In the genomic region with DNA sequence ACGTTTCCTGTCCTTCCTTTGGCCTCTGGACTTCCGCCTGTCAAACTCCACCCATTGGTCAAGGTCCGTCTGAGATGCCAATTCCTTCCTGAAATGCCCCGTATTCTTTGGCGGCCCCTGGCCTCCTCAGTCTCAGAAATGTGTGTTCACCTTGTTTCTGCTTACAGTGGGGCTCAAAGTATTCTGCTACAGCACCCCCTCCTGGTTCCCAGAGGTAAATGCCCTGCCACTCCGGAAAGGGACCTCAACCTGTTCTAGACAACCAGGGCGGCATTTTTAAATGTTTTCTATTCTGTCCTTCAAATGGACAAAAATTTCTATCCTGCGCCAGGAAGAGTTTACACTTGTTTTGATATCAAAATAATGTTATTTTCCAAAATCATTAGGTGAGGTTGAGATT, we compare ENCODE assay signal across 12 cellular contexts.
DNase-seq lines count a peak whose midpoint lies in the region; ATAC-seq, FAIRE-seq and TF ChIP-seq lines count a peak whose summit lies in the region.
"Had no signal": no experiment of that assay in that cellular context is flagged by ENCODE, and none has a peak within 500 bp of the region (broad histone marks: within the 10 kb centered on the region; RNA-seq: fewer than 3 reads in every experiment).

No MANE protein-coding gene starts in this region.

- H3K4me3 ChIP-seq in OCI-LY1 (ENCODE audit: low read depth, low read length, poor library complexity, severe bottlenecking) = no peak overlapping the region
- H3K4me3 ChIP-seq: SJCRH30 had no signal

- H4K20me1 ChIP-seq in OCI-LY1 (ENCODE audit: insufficient read depth, low read length) = no peaks in the 10 kb centered on the region

- no peaks in the 10 kb centered on the region for H3K4me1 ChIP-seq in OCI-LY1 (ENCODE audit: insufficient read depth, low read length, severe bottlenecking)

- no peaks in the 10 kb centered on the region for H3K9me2 ChIP-seq in OCI-LY1 (ENCODE audit: low read depth, low read length)

- H3K27me3 ChIP-seq in OCI-LY1 (ENCODE audit: insufficient read depth, low read length) = no peaks in the 10 kb centered on the region; the same call in 1 of the 2 replicates

- no peaks in the 10 kb centered on the region for H3K9me3 ChIP-seq in OCI-LY1 (ENCODE audit: low read length)
- H3K9me3 ChIP-seq: SJCRH30 had no signal

- DNase-seq in D721Med (ENCODE audit: insufficient read length, low spot score) (no peak), kidney tubule cell (ENCODE audit: low spot score) (peak; percentile 19), caudate nucleus (lab: John Stamatoyannopoulos, UW) (no peak)
- DNase-seq: activated CD8-positive, alpha-beta memory T cell treated with anti-CD3 and anti-CD28 coated beads, Interleukin-2, amount 10 ng/mL, durations not matched to agents 7 days and 5 days; GDM1; MM.1S had no signal

- H3F3A ChIP-seq in OCI-LY1 (ENCODE audit: insufficient read depth, low read length) = no peaks in the 10 kb centered on the region

- TF ChIP-seq CTCF in D721Med (IDR thresholded peaks at IDR 0.05; ENCODE audit: insufficient read depth, missing control alignments) (peak; percentile 37), OCI-LY1 (IDR thresholded peaks at IDR 0.05; ENCODE audit: low read length) (peak; percentile 71)

- no peak overlapping the region for H2AFZ ChIP-seq in OCI-LY1 (ENCODE audit: low read length)

- no peak for FAIRE-seq in D721Med (lab: Jason Lieb, UNC)
- FAIRE-seq: endometrium had no signal

- H3K9ac ChIP-seq in OCI-LY1 (ENCODE audit: low read length) = no peak overlapping the region

- H3K79me2 ChIP-seq in OCI-LY1 (ENCODE audit: insufficient read depth, low read length) = no peaks in the 10 kb centered on the region

- H3K36me3 ChIP-seq in OCI-LY1 (ENCODE audit: insufficient read depth, low read length) = no peaks in the 10 kb centered on the region
- H3K36me3 ChIP-seq: SJCRH30 had no signal

- no peak overlapping the region for H3K4me2 ChIP-seq in OCI-LY1 (ENCODE audit: low read length)

- ATAC-seq in GM18867 (IDR thresholded peaks at IDR 0.05; ENCODE audit: unreplicated experiment) = peak; percentile 55
- no peak for ATAC-seq in HG02642 (IDR thresholded peaks at IDR 0.05; ENCODE audit: poor library complexity, unreplicated experiment)
- ATAC-seq in HG03196 (IDR thresholded peaks at IDR 0.05; ENCODE audit: unreplicated experiment) = no peak
- ATAC-seq: activated CD8-positive, alpha-beta memory T cell treated with anti-CD3 and anti-CD28 coated beads, Interleukin-2, amount 10 ng/mL, durations not matched to agents 7 days and 5 days had no signal

- H3K27ac ChIP-seq in OCI-LY1 (ENCODE audit: low read depth, low read length, poor library complexity, severe bottlenecking) (no peak overlapping the region), caudate nucleus (ENCODE audit: low read depth, low read length) (no peak overlapping the region)
- H3K27ac ChIP-seq: SJCRH30 had no signal
